Comparison of ENCODE assay signal across 21 cellular contexts in the genomic region with DNA sequence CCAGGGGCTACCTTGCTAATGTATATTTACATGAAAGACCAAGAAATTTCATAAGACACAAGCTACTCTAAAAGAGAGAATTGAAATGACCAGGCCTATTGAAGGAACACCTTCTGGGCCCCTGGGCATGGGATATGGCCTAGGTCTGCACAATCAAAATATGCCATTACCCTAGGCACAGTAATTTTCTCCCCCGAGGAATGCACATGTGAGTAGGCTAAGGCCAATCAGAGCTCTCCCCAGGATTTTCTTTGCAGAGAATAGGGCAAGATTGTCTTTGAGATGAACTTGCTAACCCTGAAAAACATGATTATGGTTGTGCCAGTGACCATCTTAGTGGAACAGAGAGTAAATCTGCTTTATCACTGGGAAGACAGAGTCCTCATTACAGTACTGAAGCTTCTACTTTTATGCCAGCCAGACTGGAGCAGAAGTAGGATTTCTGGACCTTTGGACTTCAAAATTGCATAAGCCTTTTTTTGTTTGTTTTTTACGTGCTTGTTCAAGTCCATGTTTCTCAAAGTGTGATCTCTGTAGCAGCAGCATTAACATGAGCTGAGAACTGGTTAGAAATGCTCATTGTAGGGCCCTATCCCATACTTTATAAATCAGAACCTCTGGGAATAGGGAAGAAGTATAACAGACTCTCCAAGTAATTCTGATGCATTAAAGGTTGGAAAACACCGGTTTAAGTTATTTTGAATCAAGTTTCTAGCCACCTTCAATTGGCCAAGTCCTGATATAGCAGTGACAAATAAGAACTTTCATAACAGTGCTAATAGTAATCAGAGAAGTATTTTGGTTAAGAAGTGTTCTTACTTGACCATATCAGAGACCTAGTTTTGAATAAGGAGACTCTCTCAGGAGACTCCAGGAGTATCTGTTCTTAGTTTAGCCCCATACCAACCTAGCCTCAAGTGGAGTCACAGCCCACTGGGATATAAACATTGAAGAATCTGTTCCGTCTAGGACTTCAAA.
"Had no signal": no experiment of that assay in that cellular context is flagged by ENCODE, and none has a peak within 500 bp of the region (broad histone marks: within the 10 kb centered on the region; RNA-seq: fewer than 3 reads in every experiment).

No MANE protein-coding gene starts in this region.

- H3K27me3 Mint-ChIP-seq: naive thymus-derived CD4-positive, alpha-beta T cell; stimulated activated memory B cell treated with anti-CD40 and anti-IgM and Interleukin-4, amounts not matched to agents 10 μg/mL and 1 μg/mL and 100 μg/mL, for 72 hours; stimulated activated naive CD8-positive, alpha-beta T cell treated with anti-CD3 and anti-CD28 coated beads, Interleukin-15, amount 100 ng/mL, for 72 hours had no signal

- H3K4me3 ChIP-seq: esophagus muscularis mucosa, gastrocnemius medialis, heart right ventricle, left ventricle myocardium inferior, psoas muscle, spleen, thoracic aorta, transverse colon had no signal

- H3K4me1 Mint-ChIP-seq: naive thymus-derived CD4-positive, alpha-beta T cell; nephron progenitor cell; stimulated activated memory B cell treated with anti-CD40 and anti-IgM and Interleukin-4, amounts not matched to agents 10 μg/mL and 1 μg/mL and 100 μg/mL, for 72 hours; stimulated activated naive CD8-positive, alpha-beta T cell treated with anti-CD3 and anti-CD28 coated beads, Interleukin-15, amount 100 ng/mL, for 72 hours had no signal

- H3K36me3 ChIP-seq: esophagus muscularis mucosa, gastrocnemius medialis, heart right ventricle, left ventricle myocardium inferior, spleen, thoracic aorta, transverse colon had no signal

- DNase-seq: effector memory CD4-positive, alpha-beta T cell; gastrocnemius medialis; heart right ventricle; islet precursor cell; left ventricle myocardium inferior; naive thymus-derived CD4-positive, alpha-beta T cell; nephron progenitor cell; psoas muscle; retina; spleen; stimulated activated CD4-positive, alpha-beta T cell treated with anti-CD3 and anti-CD28 coated beads, Interleukin-15, amount 100 ng/mL, for 24 hours; stimulated activated CD4-positive, alpha-beta T cell treated with anti-CD3 and anti-CD28 coated beads, Interleukin-1b, Interleukin-23, amount 100 ng/mL, for 48 hours; stimulated activated CD4-positive, alpha-beta T cell treated with anti-CD3 and anti-CD28 coated beads, Interleukin-4, amount 100 ng/mL, for 24 hours; stimulated activated naive CD8-positive, alpha-beta T cell treated with anti-CD3 and anti-CD28 coated beads, Interleukin-15, amount 100 ng/mL, for 72 hours; substantia nigra; transverse colon had no signal

- H3K9me3 ChIP-seq: esophagus muscularis mucosa, gastrocnemius medialis, heart right ventricle, left ventricle myocardium inferior, psoas muscle, thoracic aorta, transverse colon had no signal

- H3K36me3 Mint-ChIP-seq: naive thymus-derived CD4-positive, alpha-beta T cell; stimulated activated memory B cell treated with anti-CD40 and anti-IgM and Interleukin-4, amounts not matched to agents 10 μg/mL and 1 μg/mL and 100 μg/mL, for 72 hours had no signal

- ATAC-seq: gastrocnemius medialis; heart right ventricle; naive thymus-derived CD4-positive, alpha-beta T cell; psoas muscle; sciatic nerve; stimulated activated memory B cell treated with anti-CD40 and anti-IgM and Interleukin-4, amounts not matched to agents 10 μg/mL and 1 μg/mL and 100 μg/mL, for 72 hours; stimulated activated naive CD8-positive, alpha-beta T cell treated with anti-CD3 and anti-CD28 coated beads, Interleukin-15, amount 100 ng/mL, for 72 hours had no signal

- H3K4me3 Mint-ChIP-seq: naive thymus-derived CD4-positive, alpha-beta T cell; nephron progenitor cell; stimulated activated memory B cell treated with anti-CD40 and anti-IgM and Interleukin-4, amounts not matched to agents 10 μg/mL and 1 μg/mL and 100 μg/mL, for 72 hours; stimulated activated naive CD8-positive, alpha-beta T cell treated with anti-CD3 and anti-CD28 coated beads, Interleukin-15, amount 100 ng/mL, for 72 hours had no signal

- H3K27ac ChIP-seq: epithelial cell of prostate, esophagus muscularis mucosa, gastrocnemius medialis, heart right ventricle, left ventricle myocardium inferior, psoas muscle, spleen, thoracic aorta, transverse colon had no signal

- H3K4me1 ChIP-seq: esophagus muscularis mucosa, gastrocnemius medialis, heart right ventricle, left ventricle myocardium inferior, psoas muscle, spleen had no signal

- H3K9me3 Mint-ChIP-seq: nephron progenitor cell; stimulated activated memory B cell treated with anti-CD40 and anti-IgM and Interleukin-4, amounts not matched to agents 10 μg/mL and 1 μg/mL and 100 μg/mL, for 72 hours had no signal

- H3K27ac Mint-ChIP-seq: naive thymus-derived CD4-positive, alpha-beta T cell; nephron progenitor cell; stimulated activated memory B cell treated with anti-CD40 and anti-IgM and Interleukin-4, amounts not matched to agents 10 μg/mL and 1 μg/mL and 100 μg/mL, for 72 hours; stimulated activated naive CD8-positive, alpha-beta T cell treated with anti-CD3 and anti-CD28 coated beads, Interleukin-15, amount 100 ng/mL, for 72 hours had no signal

- H3K27me3 ChIP-seq: esophagus muscularis mucosa, gastrocnemius medialis, heart right ventricle, spleen, transverse colon had no signal
